8 cellular contexts compared by ENCODE assay signal in the genomic region with DNA sequence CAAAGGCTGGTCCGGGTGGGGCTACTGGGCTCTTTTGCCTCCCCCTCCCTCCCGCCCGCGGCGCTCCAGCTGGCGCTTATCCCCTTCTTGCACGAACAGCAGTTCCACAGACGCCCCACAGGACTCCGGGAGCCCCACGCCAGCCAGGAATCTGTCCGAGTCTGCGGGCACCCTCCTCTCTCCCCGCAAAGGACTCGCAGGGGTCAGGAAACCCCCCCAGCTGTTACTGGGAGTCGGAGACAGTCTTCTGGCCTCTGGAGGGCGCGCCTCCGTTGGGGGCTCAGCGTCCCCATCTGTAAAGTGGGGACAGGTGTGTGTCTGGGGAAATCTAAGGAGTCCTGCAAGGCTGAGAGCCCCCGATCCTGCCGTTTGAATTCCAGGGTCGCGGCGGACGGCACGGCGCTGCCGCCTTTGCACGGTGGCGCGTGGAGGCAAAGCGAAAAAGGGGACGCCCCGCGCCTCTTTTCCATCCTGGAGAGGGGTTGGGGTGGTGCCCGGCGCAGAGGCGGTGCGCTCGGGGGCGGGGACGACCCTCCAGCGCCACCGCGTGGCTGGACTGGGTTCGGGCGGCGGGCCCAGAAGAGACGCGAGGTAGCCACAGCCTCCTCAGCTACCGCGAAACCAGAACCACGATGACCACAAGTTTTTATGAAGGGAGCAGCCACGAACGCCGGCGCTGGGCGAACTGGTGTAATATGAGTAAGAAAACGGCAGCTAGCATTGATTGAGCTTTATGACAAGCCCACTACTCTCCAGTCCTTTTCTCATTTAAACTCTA. TPM values are rescaled to one million over a fixed set of nuclear protein-coding genes. Genes with fewer than 3 reads are reported as not detected.
DNase-seq lines count a peak whose midpoint lies in the region; ATAC-seq and TF ChIP-seq lines count a peak whose summit lies in the region.

No MANE protein-coding gene starts in this region.

- DNase-seq in NCI-H2107 treated with DMSO at 0.1 percent for 48 hours (lab: John Stamatoyannopoulos, UW; ENCODE audit: unreplicated experiment) (peak; percentile 46), WERI-Rb-1 (peak; percentile 67), mammary epithelial cell (peak; percentile 71), islet precursor cell (peak; percentile 90), cortex of kidney (lab: John Stamatoyannopoulos, UW) (no peak)
- peak; percentile 61 to 80 for DNase-seq in stimulated activated CD4-positive, alpha-beta T cell treated with anti-CD3 and anti-CD28 coated beads, Interleukin-12 subunit alpha, Interleukin-12 subunit beta, amount 100 ng/mL, for 24 hours (ENCODE audit: low read depth in 2 of 2)

- CTCF ChIA-PET in mammary epithelial cell (lab: Charles Lee; ENCODE audit: low non-redundant PET), result no interaction called here

- H3K9me3 ChIP-seq in WERI-Rb-1 (ENCODE audit: severe bottlenecking), result no peaks in the 10 kb centered on the region
- H3K9me3 ChIP-seq in mammary epithelial cell (replicated peaks; ENCODE audit: insufficient read depth, low read length), result no peaks in the 10 kb centered on the region

- intact Hi-C loops in mammary epithelial cell (cut with micrococcal nuclease), result loop anchor here (1.0 kb wide), 3 partner anchors 63 to 211 kb away; no protein-coding TSS in a partner anchor

- H3K27me3 ChIP-seq in WERI-Rb-1 (ENCODE audit: insufficient read depth, low read depth, severe bottlenecking), result no peaks in the 10 kb centered on the region
- H3K27me3 ChIP-seq in mammary epithelial cell (ENCODE audit: insufficient read depth, low read length), result no peaks in the 10 kb centered on the region

- H4K20me1 ChIP-seq in mammary epithelial cell (ENCODE audit: insufficient read depth, low read length), result no peaks in the 10 kb centered on the region

- WGBS in mammary epithelial cell (ENCODE audit: low coverage, missing lambda C conversion rate), result 5% methylated on average over 4 of the region's 59 CpGs

- H3K4me3 ChIP-seq in WERI-Rb-1 (ENCODE audit: low read depth, low read length) (peak overlapping the region; percentile 25), mammary epithelial cell (replicated peaks in 1 of 3; ENCODE audit: insufficient read depth in 1 of 3, low read depth in 2 of 3, low read length in 3 of 3) (peak overlapping the region; percentile 18 to 38 (median 25))

- ATAC-seq in HG02798 (IDR thresholded peaks at IDR 0.05; ENCODE audit: poor library complexity, unreplicated experiment), result peak; percentile 86

- no TSS peak for BruUV-seq in mammary epithelial cell (replicated peaks; lab: Mats Ljungman, UMichigan)

- H3K4me1 ChIP-seq in mammary epithelial cell (ENCODE audit: insufficient read depth, low read length), result peaks cover 5% of the 10 kb centered on the region

- H3K36me3 ChIP-seq in WERI-Rb-1 (no peaks in the 10 kb centered on the region), mammary epithelial cell (ENCODE audit: insufficient read depth, low read length) (no peaks in the 10 kb centered on the region)

- H3K27ac ChIP-seq in WERI-Rb-1 (no peak overlapping the region), mammary epithelial cell (ENCODE audit: insufficient read depth, low read depth, low read length) (no peak overlapping the region)

- TF ChIP-seq CTCF in GM12873 (IDR thresholded peaks at IDR 0.05; ENCODE audit: insufficient read depth, low read depth, low read length, missing control alignments) (peak; percentile 82), WERI-Rb-1 (IDR thresholded peaks at IDR 0.05; ENCODE audit: low read depth, low read length) (peak; percentile 88), mammary epithelial cell (conservative IDR thresholded peaks at IDR 0.05 in 1 of 2, IDR thresholded peaks at IDR 0.05 in 1 of 2; ENCODE audit: extremely low read depth in 1 of 2, insufficient read depth in 1 of 2, low read depth in 1 of 2, low read length in 2 of 2) (peak; percentile 58 to 88)

- no peaks in the 10 kb centered on the region for H3K79me2 ChIP-seq in mammary epithelial cell (ENCODE audit: insufficient read depth, low read length)

- peak overlapping the region; percentile 83 for H2AFZ ChIP-seq in mammary epithelial cell (ENCODE audit: low read depth, low read length)

- in situ Hi-C loops in mammary epithelial cell (cut with MboI; ENCODE audit: low sequenced_read_pairs in 2 of 2), result loop anchor here in 1 of 2 donors (5.0 kb wide), 1 partner anchor 149 kb away; no protein-coding TSS in a partner anchor

- peak overlapping the region; percentile 89 for H3K4me2 ChIP-seq in mammary epithelial cell (ENCODE audit: insufficient read depth, low read depth, low read length)

- no peak overlapping the region for H3K9ac ChIP-seq in mammary epithelial cell (ENCODE audit: insufficient read depth, low read length)

- dilution Hi-C loops in mammary epithelial cell (cut with HindIII; ENCODE audit: low sequenced_read_pairs), result no loop called here

RNA-seq across cellular contexts. Expression of a gene that starts 2.8 kb away (rescaled TPM):
- not detected for total RNA-seq in mammary epithelial cell
- not detected for polyA plus RNA-seq in mammary epithelial cell
- not detected for polyA minus RNA-seq in mammary epithelial cell

RNA-seq across cellular contexts. Expression of a gene that starts 24.4 kb away (rescaled TPM):
- total RNA-seq in mammary epithelial cell, result 100 to 1,000 TPM; 130 to 217 TPM
- polyA plus RNA-seq in mammary epithelial cell, result 231 TPM
- 60.1 TPM for polyA minus RNA-seq in mammary epithelial cell

RNA-seq across cellular contexts. Expression of a gene that starts 29.8 kb away (rescaled TPM):
- 1 to 10 TPM; 1.2 to 2.1 TPM for total RNA-seq in mammary epithelial cell
- polyA plus RNA-seq in mammary epithelial cell, result 2.4 TPM
- not detected for polyA minus RNA-seq in mammary epithelial cell
